23 cellular contexts compared by ENCODE assay signal in genomic region chr18:36724169-36724568, GRCh38.
DNase-seq lines count a peak whose midpoint lies in the region; ATAC-seq and TF ChIP-seq lines count a peak whose summit lies in the region.
"Had no signal": no experiment of that assay in that cellular context is flagged by ENCODE, and none has a peak within 500 bp of the region (broad histone marks: within the 10 kb centered on the region; RNA-seq: fewer than 3 reads in every experiment).

No MANE protein-coding gene starts in this region.

- H2AK5ac ChIP-seq in IMR-90 (ENCODE audit: low read depth, low read length) = no peak overlapping the region

- intact Hi-C loops in IMR-90 (cut with micrococcal nuclease) = no loop called here
- intact Hi-C loops in esophagus muscularis mucosa (cut with DNase I) = no loop called here

- peak overlapping the region in 1 of 2 experiments; percentile 39; a peak in 1 of 4 replicates for H4K8ac ChIP-seq in IMR-90 (ENCODE audit: low read depth in 2 of 2, low read length in 2 of 2)

- DNase-seq in IMR-90 = no peak
- no peak for DNase-seq in esophagus muscularis mucosa (ENCODE audit: extremely low spot score)
- peak; percentile 30 for DNase-seq in pons (ENCODE audit: low spot score)
- DNase-seq in thoracic aorta (ENCODE audit: low spot score) = no peak
- no peak for DNase-seq in stimulated activated naive CD8-positive, alpha-beta T cell treated with anti-CD3 and anti-CD28 coated beads, Interleukin-15, amount 100 ng/mL, for 72 hours
- no peak for DNase-seq in MM.1S
- DNase-seq: activated CD4-positive, alpha-beta T cell treated with anti-CD3 and anti-CD28 coated beads, Interleukin-2, amount 10 ng/mL, durations not matched to agents 24 days and 14 days; activated CD8-positive, alpha-beta memory T cell treated with anti-CD3 and anti-CD28 coated beads, Interleukin-2, amount 10 ng/mL, durations not matched to agents 7 days and 5 days; activated naive CD4-positive, alpha-beta T cell treated with anti-CD3 and anti-CD28 coated beads for 36 hours; activated T-cell treated with anti-CD3 and anti-CD28 coated beads, Interleukin-2, amount 50 U/mL, for 72 hours; amniotic stem cell; dermis blood vessel endothelial cell; mesendoderm; naive B cell; NCI-H1105 treated with DMSO at 0.1 percent for 48 hours; NCI-H2029; NCI-H748 treated with DMSO at 0.1 percent for 48 hours; stimulated activated naive CD8-positive, alpha-beta T cell treated with anti-CD3 and anti-CD28 coated beads, Interleukin-15, Interleukin-2, amounts not matched to agents 100 U/mL and 50 U/mL, for 24 hours had no signal

- TF ChIP-seq RAD21 in IMR-90 (IDR thresholded peaks at IDR 0.05; ENCODE audit: low read length) = no peak

- H3K27ac ChIP-seq in IMR-90 (ENCODE audit: insufficient read depth, low read length) (no peak overlapping the region), esophagus muscularis mucosa (replicated peaks in 1 of 4) (peak overlapping the region; percentile 45 to 72 (median 60)), thoracic aorta (peak overlapping the region; percentile 45 to 47), MM.1S (ENCODE audit: low read length) (no peak overlapping the region)
- H3K27ac ChIP-seq: C4-2B, VCaP had no signal

- H3K56ac ChIP-seq in IMR-90 (ENCODE audit: extremely low read depth, insufficient read depth, low read length) = no peak overlapping the region

- H3K79me2 ChIP-seq in MM.1S (ENCODE audit: low read length) = no peaks in the 10 kb centered on the region

- H4K20me1 ChIP-seq in IMR-90 (ENCODE audit: insufficient read depth, low read length) (no peaks in the 10 kb centered on the region), MM.1S (ENCODE audit: insufficient read depth, low read length) (no peaks in the 10 kb centered on the region)

- H2BK15ac ChIP-seq in IMR-90 (ENCODE audit: low read depth, low read length) = no peak overlapping the region

- H2BK20ac ChIP-seq in IMR-90 (ENCODE audit: low read depth, low read length) = no peak overlapping the region

- H3K18ac ChIP-seq in IMR-90 (ENCODE audit: low read depth, low read length) = no peak overlapping the region

- no peaks in the 10 kb centered on the region for H3K4me1 Mint-ChIP-seq in stimulated activated naive CD8-positive, alpha-beta T cell treated with anti-CD3 and anti-CD28 coated beads, Interleukin-15, amount 100 ng/mL, for 72 hours
- H3K4me1 Mint-ChIP-seq: activated CD4-positive, alpha-beta T cell treated with anti-CD3 and anti-CD28 coated beads, Interleukin-2, amount 10 ng/mL, durations not matched to agents 24 days and 14 days; activated CD8-positive, alpha-beta memory T cell treated with anti-CD3 and anti-CD28 coated beads, Interleukin-2, amount 10 ng/mL, durations not matched to agents 7 days and 5 days; naive B cell had no signal

- H3K4me2 ChIP-seq in IMR-90 (ENCODE audit: low read depth, low read length) = no peak overlapping the region; the same call in 1 of the 2 replicates
- no peak overlapping the region for H3K4me2 ChIP-seq in MM.1S (ENCODE audit: low read depth, low read length)

- 0 out of 2 replicates have a peak, but pooled peaks cover 8% of the 10 kb centered on the region for H3F3A ChIP-seq in MM.1S (ENCODE audit: insufficient read depth, low read length)

- no peak overlapping the region for H4K91ac ChIP-seq in IMR-90 (ENCODE audit: insufficient read depth, low read depth, low read length)

- H2AFZ ChIP-seq in IMR-90 (replicated peaks; ENCODE audit: low read length, poor library complexity) (no peak overlapping the region), MM.1S (ENCODE audit: low read length) (no peak overlapping the region)

- ATAC-seq in IMR-90 (ENCODE audit: low read depth) (no peak), thoracic aorta (ENCODE audit: insufficient number of reproducible peaks, low FRiP score, low read depth) (no peak), GM18520 (IDR thresholded peaks at IDR 0.05; ENCODE audit: unreplicated experiment) (no peak), HG03095 (IDR thresholded peaks at IDR 0.05; ENCODE audit: unreplicated experiment) (no peak)
- ATAC-seq in stimulated activated naive CD8-positive, alpha-beta T cell treated with anti-CD3 and anti-CD28 coated beads, Interleukin-15, amount 100 ng/mL, for 72 hours = no peak
- ATAC-seq: activated CD8-positive, alpha-beta memory T cell treated with anti-CD3 and anti-CD28 coated beads, Interleukin-2, amount 10 ng/mL, durations not matched to agents 7 days and 5 days; activated T-cell treated with anti-CD3 and anti-CD28 coated beads, Interleukin-2, amount 50 U/mL, for 72 hours; stimulated activated naive CD8-positive, alpha-beta T cell treated with anti-CD3 and anti-CD28 coated beads, Interleukin-15, Interleukin-2, amounts not matched to agents 100 U/mL and 50 U/mL, for 24 hours had no signal

- no peak for TF ChIP-seq CTCF in IMR-90 (conservative IDR thresholded peaks at IDR 0.05; ENCODE audit: low read depth, low read length)
- no peak for TF ChIP-seq CTCF in esophagus muscularis mucosa (IDR thresholded peaks at IDR 0.05)
- no peak for TF ChIP-seq CTCF in thoracic aorta (IDR thresholded peaks at IDR 0.05)
- TF ChIP-seq CTCF in MM.1S (IDR thresholded peaks at IDR 0.05; ENCODE audit: low read length) = no peak

- in situ Hi-C loops in IMR-90 (cut with MboI; ENCODE audit: low sequenced_read_pairs) = no loop called here

- H3K14ac ChIP-seq in IMR-90 (replicated peaks; ENCODE audit: low read depth, low read length) = no peak overlapping the region

- POLR2A ChIA-PET in IMR-90 (lab: Charles Lee; ENCODE audit: unreplicated experiment) = no interaction called here

- no peak overlapping the region for H3K4me3 Mint-ChIP-seq in stimulated activated naive CD8-positive, alpha-beta T cell treated with anti-CD3 and anti-CD28 coated beads, Interleukin-15, amount 100 ng/mL, for 72 hours
- H3K4me3 Mint-ChIP-seq: activated CD4-positive, alpha-beta T cell treated with anti-CD3 and anti-CD28 coated beads, Interleukin-2, amount 10 ng/mL, durations not matched to agents 24 days and 14 days; activated CD8-positive, alpha-beta memory T cell treated with anti-CD3 and anti-CD28 coated beads, Interleukin-2, amount 10 ng/mL, durations not matched to agents 7 days and 5 days; activated naive CD4-positive, alpha-beta T cell treated with anti-CD3 and anti-CD28 coated beads for 36 hours; activated T-cell treated with anti-CD3 and anti-CD28 coated beads, Interleukin-2, amount 50 U/mL, for 72 hours; naive B cell had no signal

- H4K5ac ChIP-seq in IMR-90 (ENCODE audit: low read depth, low read length) = no peak overlapping the region

- H3K4me3 ChIP-seq in IMR-90 (ENCODE audit: insufficient read depth, low read depth, low read length) (no peak overlapping the region), esophagus muscularis mucosa (peak overlapping the region; percentile 23 to 42 (median 39)), thoracic aorta (peak overlapping the region; percentile 69), MM.1S (ENCODE audit: low read length) (no peak overlapping the region)
- H3K4me3 ChIP-seq: HAP-1 had no signal

- H3K4ac ChIP-seq in IMR-90 (ENCODE audit: low read depth, low read length) = no peak overlapping the region; the same call in 1 of the 2 replicates

- H3K9me3 Mint-ChIP-seq in stimulated activated naive CD8-positive, alpha-beta T cell treated with anti-CD3 and anti-CD28 coated beads, Interleukin-15, amount 100 ng/mL, for 72 hours = no peaks in the 10 kb centered on the region
- H3K9me3 Mint-ChIP-seq: activated CD4-positive, alpha-beta T cell treated with anti-CD3 and anti-CD28 coated beads, Interleukin-2, amount 10 ng/mL, durations not matched to agents 24 days and 14 days; activated naive CD4-positive, alpha-beta T cell treated with anti-CD3 and anti-CD28 coated beads for 36 hours; activated T-cell treated with anti-CD3 and anti-CD28 coated beads, Interleukin-2, amount 50 U/mL, for 72 hours; naive B cell had no signal

- dilution Hi-C loops in IMR-90 (cut with HindIII; ENCODE audit: low sequenced_read_pairs, unreplicated experiment) = no loop called here

- peaks cover 6% of the 10 kb centered on the region; the same call in 1 of the 2 replicates for H3K4me1 ChIP-seq in IMR-90 (ENCODE audit: control insufficient read depth, insufficient read depth, low read length)
- peaks cover 0 to 35% (median 23%) of the 10 kb centered on the region in 4 donors for H3K4me1 ChIP-seq in esophagus muscularis mucosa
- peaks cover 9 to 35% of the 10 kb centered on the region in 2 donors for H3K4me1 ChIP-seq in thoracic aorta (ENCODE audit: control insufficient read depth in 1 of 2, low read depth in 2 of 2)
- peaks cover 12% of the 10 kb centered on the region for H3K4me1 ChIP-seq in MM.1S (ENCODE audit: low read length)
- H3K4me1 ChIP-seq: HAP-1 had no signal

- no peak overlapping the region for H2BK120ac ChIP-seq in IMR-90 (ENCODE audit: low read depth, low read length)

- TF ChIP-seq EP300 in esophagus muscularis mucosa (IDR thresholded peaks at IDR 0.05) = no peak

- H3K9me2 ChIP-seq in MM.1S (replicated peaks; ENCODE audit: insufficient read depth, low read length) = no peaks in the 10 kb centered on the region

- H3K9me1 ChIP-seq in IMR-90 (ENCODE audit: insufficient read depth, low read length) = peaks cover 21% of the 10 kb centered on the region; the same call in 1 of the 2 replicates

- H2BK5ac ChIP-seq in IMR-90 (ENCODE audit: low read depth, low read length, poor library complexity, severe bottlenecking) = no peak overlapping the region

- no TSS peak for BruUV-seq in IMR-90 (replicated peaks; lab: Mats Ljungman, UMichigan)

- H3K27me3 Mint-ChIP-seq in stimulated activated naive CD8-positive, alpha-beta T cell treated with anti-CD3 and anti-CD28 coated beads, Interleukin-15, amount 100 ng/mL, for 72 hours = peaks cover 22% of the 10 kb centered on the region
- H3K27me3 Mint-ChIP-seq: activated CD4-positive, alpha-beta T cell treated with anti-CD3 and anti-CD28 coated beads, Interleukin-2, amount 10 ng/mL, durations not matched to agents 24 days and 14 days had no signal

- H3K27ac Mint-ChIP-seq in stimulated activated naive CD8-positive, alpha-beta T cell treated with anti-CD3 and anti-CD28 coated beads, Interleukin-15, amount 100 ng/mL, for 72 hours = no peak overlapping the region
- H3K27ac Mint-ChIP-seq: activated CD4-positive, alpha-beta T cell treated with anti-CD3 and anti-CD28 coated beads, Interleukin-2, amount 10 ng/mL, durations not matched to agents 24 days and 14 days; activated CD8-positive, alpha-beta memory T cell treated with anti-CD3 and anti-CD28 coated beads, Interleukin-2, amount 10 ng/mL, durations not matched to agents 7 days and 5 days; activated naive CD4-positive, alpha-beta T cell treated with anti-CD3 and anti-CD28 coated beads for 36 hours; activated T-cell treated with anti-CD3 and anti-CD28 coated beads, Interleukin-2, amount 50 U/mL, for 72 hours; naive B cell had no signal

- H3K36me3 ChIP-seq in IMR-90 (ENCODE audit: control insufficient read depth, insufficient read depth, low read length) (no peaks in the 10 kb centered on the region), esophagus muscularis mucosa (no peaks in the 10 kb centered on the region), thoracic aorta (no peaks in the 10 kb centered on the region), MM.1S (replicated peaks; ENCODE audit: insufficient read depth, low read length) (no peaks in the 10 kb centered on the region)
- H3K36me3 ChIP-seq: HAP-1 had no signal

- H2AK9ac ChIP-seq in IMR-90 (replicated peaks; ENCODE audit: low read depth, low read length, poor library complexity) = no peak overlapping the region

- peak overlapping the region; percentile 34; the same call in 1 of the 2 replicates for H3K23ac ChIP-seq in IMR-90 (ENCODE audit: low read depth, low read length)

- TF ChIP-seq POLR2A in IMR-90 (IDR thresholded peaks at IDR 0.05; ENCODE audit: low read depth, low read length) = no peak
- TF ChIP-seq POLR2A in esophagus muscularis mucosa (IDR thresholded peaks at IDR 0.05; ENCODE audit: low read depth) = no peak

- H3K79me1 ChIP-seq in IMR-90 (ENCODE audit: low read depth in 1 of 2, low read length in 2 of 2) = no peaks in the 10 kb centered on the region; a peak in 2 of 4 replicates

- CTCF ChIA-PET in IMR-90 (lab: Yijun Ruan, JAX) = no interaction called here

- no peaks in the 10 kb centered on the region for H3K27me3 ChIP-seq in IMR-90 (ENCODE audit: control insufficient read depth, insufficient read depth, low read length)
- H3K27me3 ChIP-seq in esophagus muscularis mucosa = no peaks in the 10 kb centered on the region
- H3K27me3 ChIP-seq in thoracic aorta (replicated peaks; ENCODE audit: insufficient read depth) = no peaks in the 10 kb centered on the region
- no peaks in the 10 kb centered on the region for H3K27me3 ChIP-seq in MM.1S (replicated peaks; ENCODE audit: insufficient read depth, low read length)

- no peaks in the 10 kb centered on the region for H3K9me3 ChIP-seq in IMR-90 (ENCODE audit: control insufficient read depth, insufficient read depth, low read length)
- no peaks in the 10 kb centered on the region for H3K9me3 ChIP-seq in esophagus muscularis mucosa
- no peaks in the 10 kb centered on the region for H3K9me3 ChIP-seq in thoracic aorta
- H3K9me3 ChIP-seq in MM.1S (replicated peaks; ENCODE audit: insufficient read depth, low read length) = no peaks in the 10 kb centered on the region
- H3K9me3 ChIP-seq: HAP-1 had no signal

- H3K9ac ChIP-seq in IMR-90 (ENCODE audit: low read depth, low read length) (no peak overlapping the region), MM.1S (ENCODE audit: low read length) (no peak overlapping the region)

- WGBS in IMR-90 (ENCODE audit: extremely low coverage in 2 of 2, insufficient read length in 1 of 2), 2 experiments = 85% methylated on average over 3 of the region's 7 CpGs; no CpG with 5 or more reads in 1 of the 2 experiments
- WGBS in esophagus muscularis mucosa = 73% methylated on average over 6 of the region's 7 CpGs

Comparison
In these comparisons a context has a peak if more than half of its experiments do, and no peak if none do; other contexts are left out.
1. H3K27ac ChIP-seq: peak in esophagus muscularis mucosa (4 of 4) and thoracic aorta (2 of 2); none in IMR-90 (single experiment) and MM.1S (single experiment).
2. H3K4me3 ChIP-seq: peak in esophagus muscularis mucosa (4 of 4) and thoracic aorta (single experiment); none in IMR-90 (single experiment) and MM.1S (single experiment).